Comparison of ENCODE assay signal across 9 cellular contexts in genomic region chr14:95998656-95999055, GRCh38. TPM values are rescaled to one million over a fixed set of nuclear protein-coding genes. Genes with fewer than 3 reads are reported as not detected.
DNase-seq lines count a peak whose midpoint lies in the region; ATAC-seq, FAIRE-seq and TF ChIP-seq lines count a peak whose summit lies in the region.
"Had no signal": no experiment of that assay in that cellular context is flagged by ENCODE, and none has a peak within 500 bp of the region (broad histone marks: within the 10 kb centered on the region; RNA-seq: fewer than 3 reads in every experiment).

No MANE protein-coding gene starts in this region.

- CTCF ChIA-PET in BJ (lab: Yijun Ruan, JAX) (interaction anchor here (0.6 to 11.1 kb wide), 22 partner anchors 8 to 687 kb away, joined by 3 to 194 read pairs (median 6); no protein-coding TSS in a partner anchor), HepG2 (lab: Yijun Ruan, JAX; ENCODE audit: low intra/inter-chr PET ratio, low total read pairs) (no interaction called here)

- no peak overlapping the region for H3K27ac Mint-ChIP-seq in astrocyte (ENCODE audit: unreplicated experiment)

- WGBS in HepG2 (ENCODE audit: low lambda C conversion rate), result 0% methylated on average over 1 of the region's 1 CpG

- H4K20me1 ChIP-seq in astrocyte (ENCODE audit: insufficient read depth, low read length), result no peaks in the 10 kb centered on the region
- H4K20me1 ChIP-seq in HepG2 (ENCODE audit: insufficient read depth, low read length), result no peaks in the 10 kb centered on the region

- TF ChIP-seq RAD21 in HepG2 (CRISPR knock-in tag; IDR thresholded peaks at IDR 0.05), result no peak

- no peak overlapping the region for H3K4me3 Mint-ChIP-seq in astrocyte (ENCODE audit: unreplicated experiment)

- H2AFZ ChIP-seq in astrocyte (ENCODE audit: low read depth, low read length) (no peak overlapping the region), HepG2 (ENCODE audit: low read length) (no peak overlapping the region)

- peak; percentile 23 for FAIRE-seq in astrocyte (lab: Jason Lieb, UNC)
- no peak for FAIRE-seq in HepG2 (lab: Jason Lieb, UNC)
- FAIRE-seq: K562 had no signal

- no peak for ATAC-seq in HepG2
- ATAC-seq in HG03378 (IDR thresholded peaks at IDR 0.05; ENCODE audit: unreplicated experiment), result no peak
- ATAC-seq in left colon, result no peak
- ATAC-seq: K562 had no signal

- H3K4me1 ChIP-seq in astrocyte (ENCODE audit: insufficient read depth, low read length), result no peaks in the 10 kb centered on the region
- H3K4me1 ChIP-seq in HepG2 (ENCODE audit: insufficient read depth, low read length), result no peaks in the 10 kb centered on the region

- peaks cover 16% of the 10 kb centered on the region for H3K27me3 Mint-ChIP-seq in astrocyte (ENCODE audit: low read depth, unreplicated experiment)

- no peaks in the 10 kb centered on the region for H3K36me3 ChIP-seq in BJ (ENCODE audit: control insufficient read depth, insufficient read depth, low read length)
- no peaks in the 10 kb centered on the region for H3K36me3 ChIP-seq in astrocyte (ENCODE audit: insufficient read depth, low read length)
- no peaks in the 10 kb centered on the region for H3K36me3 ChIP-seq in HepG2 (replicated peaks in 1 of 2; ENCODE audit: control insufficient read depth in 1 of 2, insufficient read depth in 2 of 2, low read length in 2 of 2)

- H3K27me3 ChIP-seq in BJ (ENCODE audit: control insufficient read depth, insufficient read depth, low read length), result peaks cover 2% of the 10 kb centered on the region; the same call in 1 of the 2 replicates
- H3K27me3 ChIP-seq in astrocyte (ENCODE audit: insufficient read depth, low read length), result peaks cover 20% of the 10 kb centered on the region
- H3K27me3 ChIP-seq in HepG2 (ENCODE audit: control insufficient read depth in 1 of 2, insufficient read depth in 2 of 2, low read length in 2 of 2), result peaks cover 0 to 1% of the 10 kb centered on the region in 2 experiments; a peak in 1 of 5 replicates

- no peak for TF ChIP-seq POLR2A in HepG2 (IDR thresholded peaks at IDR 0.05; ENCODE audit: insufficient read depth in 1 of 2, low read depth in 2 of 2, low read length in 2 of 2)

- no TSS peak for BruUV-seq in HepG2 (replicated peaks; lab: Mats Ljungman, UMichigan)

- H3K9ac ChIP-seq in astrocyte (ENCODE audit: low read length) (no peak overlapping the region), HepG2 (ENCODE audit: insufficient read depth, low read depth, low read length) (no peak overlapping the region)

- no peaks in the 10 kb centered on the region for H3K9me3 ChIP-seq in astrocyte (ENCODE audit: insufficient read depth, low read depth, low read length)
- no peaks in the 10 kb centered on the region for H3K9me3 ChIP-seq in HepG2 (ENCODE audit: low read length)

- peaks cover 8% of the 10 kb centered on the region for H3K4me1 Mint-ChIP-seq in astrocyte (ENCODE audit: low read depth, unreplicated experiment)

- no peak overlapping the region for H3K27ac ChIP-seq in astrocyte (ENCODE audit: low read depth, low read length)
- no peak overlapping the region for H3K27ac ChIP-seq in HepG2 (ENCODE audit: extremely low read length, insufficient read depth, low read length)

- H3K36me3 Mint-ChIP-seq in astrocyte (ENCODE audit: low read depth, unreplicated experiment), result no peaks in the 10 kb centered on the region

- H3K79me2 ChIP-seq in astrocyte (ENCODE audit: insufficient read depth, low read length) (no peaks in the 10 kb centered on the region), HepG2 (ENCODE audit: insufficient read depth, low read length) (no peaks in the 10 kb centered on the region)

- intact Hi-C loops in HepG2 (cut with micrococcal nuclease; ENCODE audit: unreplicated experiment), result loop anchor here (10.0 kb wide), 1 partner anchor 224 kb away; no protein-coding TSS in a partner anchor
- intact Hi-C loops in posterior vena cava (cut with DNase I), result loop anchor here (5.0 to 10.0 kb wide), 3 partner anchors 276 to 571 kb away; no protein-coding TSS in a partner anchor
- intact Hi-C loops in left colon (cut with DNase I, micrococcal nuclease), result loop anchor here in 1 of 2 donors (5.0 kb wide), 1 partner anchor 99 kb away; no protein-coding TSS in a partner anchor

- H3K4me3 ChIP-seq in BJ (ENCODE audit: low read depth, low read length), result no peak overlapping the region
- H3K4me3 ChIP-seq in LNCaP clone FGC (ENCODE audit: low read depth, low read length), result no peak overlapping the region
- H3K4me3 ChIP-seq in astrocyte (ENCODE audit: insufficient read depth, low read depth, low read length), result no peak overlapping the region
- H3K4me3 ChIP-seq in HepG2 (replicated peaks in 1 of 3; ENCODE audit: insufficient read depth in 1 of 3, low read depth in 2 of 3, low read length in 3 of 3), result no peak overlapping the region
- H3K4me3 ChIP-seq: K562 had no signal

- TF ChIP-seq CTCF in BJ (IDR thresholded peaks at IDR 0.05; ENCODE audit: insufficient read depth, low read depth, low read length), result peak; percentile 48
- TF ChIP-seq CTCF in LNCaP clone FGC (IDR thresholded peaks at IDR 0.05; ENCODE audit: control insufficient read depth, extremely low read depth, insufficient read depth), result peak; percentile 64
- TF ChIP-seq CTCF in astrocyte (IDR thresholded peaks at IDR 0.05; ENCODE audit: insufficient read depth, low read depth, low read length), result peak; percentile 37
- TF ChIP-seq CTCF in HepG2 (CRISPR knock-in tag; IDR thresholded peaks at IDR 0.05), result peak; percentile 26

- peak; percentile 1 for DNase-seq in BJ (ENCODE audit: low read depth)
- no peak for DNase-seq in LNCaP clone FGC (ENCODE audit: low read depth)
- DNase-seq in astrocyte (ENCODE audit: low read depth), result peak; percentile 19
- no peak for DNase-seq in HepG2 (ENCODE audit: low spot score)
- no peak for DNase-seq in posterior vena cava (ENCODE audit: low spot score)
- no peak for DNase-seq in activated CD4-positive, CD25-positive, alpha-beta regulatory T cell treated with anti-CD3 and anti-CD28 coated beads, Interleukin-2, amount 50 U/mL, for 72 hours
- DNase-seq in left colon, result no peak

- TF ChIP-seq EP300 in HepG2 (IDR thresholded peaks at IDR 0.05; ENCODE audit: low read depth in 2 of 2, low read length in 2 of 2) (no peak), HepG2 (CRISPR knock-in tag; IDR thresholded peaks at IDR 0.05; ENCODE audit: borderline replicate concordance) (no peak)

- peaks cover 3% of the 10 kb centered on the region for H3K9me3 Mint-ChIP-seq in astrocyte (ENCODE audit: unreplicated experiment)

- no peak overlapping the region for H3K4me2 ChIP-seq in astrocyte (ENCODE audit: low read length)
- H3K4me2 ChIP-seq in HepG2 (ENCODE audit: low read depth, low read length), result no peak overlapping the region

- POLR2A ChIA-PET in BJ (lab: Charles Lee) (no interaction called here), HepG2 (lab: Yijun Ruan, JAX) (no interaction called here)

- in situ Hi-C loops in HepG2 (cut with HindIII; ENCODE audit: extremely low pct_ligation_motif_present, low pct_unique_long_range_greater_than_20kb), result loop anchor here (10.0 kb wide), 1 partner anchor 434 kb away; no protein-coding TSS in a partner anchor

TF ChIP-seq in HepG2, 621 proteins besides CTCF, POLR2A, EP300 and RAD21:
- TF ChIP-seq ZNF772 (CRISPR knock-in tag; IDR thresholded peaks at IDR 0.05), result no peak
- TF ChIP-seq KDM2A (CRISPR knock-in tag; IDR thresholded peaks at IDR 0.05; ENCODE audit: borderline replicate concordance, low read depth), result no peak
- TF ChIP-seq ZNF235 (CRISPR knock-in tag; IDR thresholded peaks at IDR 0.05; ENCODE audit: borderline replicate concordance), result no peak
- TF ChIP-seq HMGA1 (CRISPR knock-in tag; conservative IDR thresholded peaks at IDR 0.05), result no peak
- TF ChIP-seq ZNF234 (CRISPR knock-in tag; conservative IDR thresholded peaks at IDR 0.05), result no peak
- TF ChIP-seq SIN3A (IDR thresholded peaks at IDR 0.05; ENCODE audit: borderline replicate concordance, low read depth, low read length), result no peak
- peak; percentile 25; the same call in 1 of the 2 replicates for TF ChIP-seq STAG1 (CRISPR knock-in tag; IDR thresholded peaks at IDR 0.05)

RNA-seq across cellular contexts. Expression of gene C14orf132, which starts 40.5 kb away (rescaled TPM):
- polyA plus RNA-seq in BJ (2011; rRNA removed) (13.2 and 13.9 TPM in 2 replicates), HepG2 (2011; rRNA removed) (0.13 TPM in 2 replicates)
- 10.9 and 11.1 TPM in 2 replicates for polyA minus RNA-seq in BJ (2011; rRNA and poly(A)+ RNA removed)
- total RNA-seq in astrocyte (8.0 and 14.0 TPM in 2 replicates), HepG2 (2016; rRNA removed; fragmentation: Illumina TruSeq; extraction: Trizol) (0.15 and 0.18 TPM in 2 replicates), posterior vena cava (100 to 1,000 TPM in 1 of 2 donors, 10 to 100 TPM in 1; 70.8 to 122 TPM), left colon (1 to 10 TPM; 2.2 to 6.7 TPM)
- not detected in 2 replicates for total RNA-seq in HepG2 (2016; cell fraction: cytosol; rRNA removed; fragmentation: Illumina TruSeq; extraction: Trizol; ENCODE audit: low read depth)
- 0.09 and 0.15 TPM in 2 replicates for total RNA-seq in HepG2 (2016; cell fraction: insoluble cytoplasmic fraction; rRNA removed; fragmentation: Illumina TruSeq; extraction: Trizol)
- 0.06 and 0.10 TPM in 2 replicates for total RNA-seq in HepG2 (2016; cell fraction: membrane; rRNA removed; fragmentation: Illumina TruSeq; extraction: Trizol)
- total RNA-seq in HepG2 (2016; cell fraction: nucleus; rRNA removed; fragmentation: Illumina TruSeq; extraction: Trizol), result 0.19 and 0.44 TPM in 2 replicates
- 0.03 and 0.04 TPM in 2 replicates for polyA plus RNA-seq in HepG2 (2011; cell fraction: cytosol; rRNA removed)
- polyA plus RNA-seq in HepG2 (2011; cell fraction: nucleus; rRNA removed), result 0.05 TPM in 2 replicates
- not detected in 2 replicates for polyA plus RNA-seq in HepG2 (2012)
- polyA plus RNA-seq in HepG2 (2016; cell fraction: cytosol; fragmentation: Illumina TruSeq; extraction: Trizol; ENCODE audit: low read depth), result 0.14 TPM in 1 of 2 replicates, not detected in the other
- polyA plus RNA-seq in HepG2 (2016; cell fraction: insoluble cytoplasmic fraction; fragmentation: Illumina TruSeq; extraction: Trizol; ENCODE audit: low read depth), result 0.04 and 0.25 TPM in 2 replicates
- polyA plus RNA-seq in HepG2 (2016; cell fraction: membrane; fragmentation: Illumina TruSeq; extraction: Trizol; ENCODE audit: low read depth), result 0.05 and 0.13 TPM in 2 replicates
- 0.09 and 0.37 TPM in 2 replicates for polyA plus RNA-seq in HepG2 (2016; cell fraction: nucleus; fragmentation: Illumina TruSeq; extraction: Trizol; ENCODE audit: insufficient read depth, low read depth)
- 0.12 TPM in 1 of 2 replicates, not detected in the other for polyA minus RNA-seq in HepG2 (2011; rRNA and poly(A)+ RNA removed; ENCODE audit: low replicate concordance)
- polyA minus RNA-seq in HepG2 (2011; cell fraction: cytosol; rRNA and poly(A)+ RNA removed), result not detected in 2 replicates
- 0.12 and 0.13 TPM in 2 replicates for polyA minus RNA-seq in HepG2 (2011; cell fraction: nucleus; rRNA and poly(A)+ RNA removed)
- total RNA-seq: K562 had no signal
- polyA plus RNA-seq: K562 had no signal

Comparison
In these comparisons a context has a peak if more than half of its experiments do, and no peak if none do; other contexts are left out.
1. DNase-seq: peak in BJ (single experiment) and astrocyte (single experiment); none in LNCaP clone FGC (single experiment), HepG2 (single experiment), posterior vena cava (single experiment), activated CD4-positive, CD25-positive, alpha-beta regulatory T cell treated with anti-CD3 and anti-CD28 coated beads, Interleukin-2, amount 50 U/mL, for 72 hours (single experiment) and left colon (0 of 2).
2. Peak in every context shown above with its lines, with median percentiles within 50 percentile points of each other: CTCF ChIP-seq.